Comparison of ENCODE assay signal across 20 cellular contexts in genomic region chr14:34363733-34364134, GRCh38.
DNase-seq lines count a peak whose midpoint lies in the region; ATAC-seq lines count a peak whose summit lies in the region.
"Had no signal": no experiment of that assay in that cellular context is flagged by ENCODE, and none has a peak within 500 bp of the region (broad histone marks: within the 10 kb centered on the region; RNA-seq: fewer than 3 reads in every experiment).

No MANE protein-coding gene starts in this region.

- ATAC-seq in HG02763 (IDR thresholded peaks at IDR 0.05; ENCODE audit: unreplicated experiment) (no peak), HG02852 (IDR thresholded peaks at IDR 0.05; ENCODE audit: unreplicated experiment) (no peak)
- ATAC-seq: gastroesophageal sphincter, HCT116, pancreas, SK-N-SH treated with all-trans-retinoic acid at 6 μM for 48 hours had no signal

- H3K27ac Mint-ChIP-seq in dendritic cell treated with granulocyte-macrophage colony-stimulating factor and Interleukin-4, amounts not matched to agents 40 ng/mL and 50 ng/mL, for 4 days = peak overlapping the region; percentile 12
- H3K27ac Mint-ChIP-seq: IgD-negative memory B cell had no signal

- no peak overlapping the region for H3K4me3 ChIP-seq in GM23248
- H3K4me3 ChIP-seq: gastroesophageal sphincter, pancreas, skin epidermis had no signal

- H3K9ac ChIP-seq in GM23248 = 0 out of 2 replicates have a peak overlapping the region, but pooled peaks have one; percentile 7

- H3K36me3 ChIP-seq in GM23248 (ENCODE audit: low read depth) = no peaks in the 10 kb centered on the region
- H3K36me3 ChIP-seq: gastroesophageal sphincter, pancreas, WERI-Rb-1 had no signal

- H3K9me3 Mint-ChIP-seq in dendritic cell treated with granulocyte-macrophage colony-stimulating factor and Interleukin-4, amounts not matched to agents 40 ng/mL and 50 ng/mL, for 4 days = no peaks in the 10 kb centered on the region
- H3K9me3 Mint-ChIP-seq: IgD-negative memory B cell had no signal

- no peaks in the 10 kb centered on the region for H3K9me3 ChIP-seq in GM23248 (ENCODE audit: low read depth)
- H3K9me3 ChIP-seq: gastroesophageal sphincter, pancreas had no signal

- intact Hi-C loops in dendritic cell treated with granulocyte-macrophage colony-stimulating factor and Interleukin-4, amounts not matched to agents 40 ng/mL and 50 ng/mL, for 4 days (cut with micrococcal nuclease) = no loop called here

- no peak overlapping the region for H3K4me2 ChIP-seq in GM23248 (ENCODE audit: unreplicated experiment)

- H3K79me2 ChIP-seq in GM23248 (ENCODE audit: insufficient read depth) = no peaks in the 10 kb centered on the region

- in situ Hi-C loops in GM23248 (cut with MboI) = no loop called here

- WGBS in GM23248 (ENCODE audit: low coverage in 1 of 2, low lambda C conversion rate in 2 of 2, missing lambda C conversion rate in 2 of 2), 2 experiments = 53 to 57% methylated on average over 6 of the region's 6 CpGs

- H3K4me1 ChIP-seq in GM23248 (ENCODE audit: insufficient read depth) = peaks cover 27% of the 10 kb centered on the region

- H3K4me3 Mint-ChIP-seq in dendritic cell treated with granulocyte-macrophage colony-stimulating factor and Interleukin-4, amounts not matched to agents 40 ng/mL and 50 ng/mL, for 4 days = no peak overlapping the region
- H3K4me3 Mint-ChIP-seq: IgD-negative memory B cell had no signal

- H3F3A ChIP-seq in GM23248 (ENCODE audit: insufficient read depth) = peaks cover 23% of the 10 kb centered on the region

- no peak overlapping the region for H2AFZ ChIP-seq in GM23248

- no peaks in the 10 kb centered on the region for H3K36me3 Mint-ChIP-seq in dendritic cell treated with granulocyte-macrophage colony-stimulating factor and Interleukin-4, amounts not matched to agents 40 ng/mL and 50 ng/mL, for 4 days (ENCODE audit: low read depth)
- H3K36me3 Mint-ChIP-seq: IgD-negative memory B cell had no signal

- DNase-seq in GM23248 (peak; percentile 48), NCI-H226 (peak; percentile 48), lung microvascular endothelial cell (ENCODE audit: low read depth in 2 of 2) (peak; percentile 5 to 49), NCI-H82 (lab: John Stamatoyannopoulos, UW) (no peak)
- DNase-seq: C1 segment of cervical spinal cord; caudate nucleus; DMS79 treated with DMSO at 0.1 percent for 48 hours; effector memory CD4-positive, alpha-beta T cell; NCI-H1417; pancreas; stimulated activated naive CD4-positive, alpha-beta T cell; WERI-Rb-1 had no signal

- H3K27me3 Mint-ChIP-seq in dendritic cell treated with granulocyte-macrophage colony-stimulating factor and Interleukin-4, amounts not matched to agents 40 ng/mL and 50 ng/mL, for 4 days = no peaks in the 10 kb centered on the region

- no peaks in the 10 kb centered on the region for H3K9me2 ChIP-seq in GM23248 (ENCODE audit: insufficient read depth)

- peaks cover 9% of the 10 kb centered on the region; the same call in 1 of the 2 replicates for H3K27me3 ChIP-seq in GM23248 (replicated peaks; ENCODE audit: insufficient read depth)
- H3K27me3 ChIP-seq: gastroesophageal sphincter, pancreas had no signal

- peaks cover 55% of the 10 kb centered on the region for H3K4me1 Mint-ChIP-seq in dendritic cell treated with granulocyte-macrophage colony-stimulating factor and Interleukin-4, amounts not matched to agents 40 ng/mL and 50 ng/mL, for 4 days (ENCODE audit: low read depth)

- H3K27ac ChIP-seq in GM23248 = no peak overlapping the region
- H3K27ac ChIP-seq: gastroesophageal sphincter, pancreas, WERI-Rb-1 had no signal

- H4K20me1 ChIP-seq in GM23248 (ENCODE audit: insufficient read depth) = no peaks in the 10 kb centered on the region
